ENCODE assay signal across 18 cellular contexts in the genomic region with DNA sequence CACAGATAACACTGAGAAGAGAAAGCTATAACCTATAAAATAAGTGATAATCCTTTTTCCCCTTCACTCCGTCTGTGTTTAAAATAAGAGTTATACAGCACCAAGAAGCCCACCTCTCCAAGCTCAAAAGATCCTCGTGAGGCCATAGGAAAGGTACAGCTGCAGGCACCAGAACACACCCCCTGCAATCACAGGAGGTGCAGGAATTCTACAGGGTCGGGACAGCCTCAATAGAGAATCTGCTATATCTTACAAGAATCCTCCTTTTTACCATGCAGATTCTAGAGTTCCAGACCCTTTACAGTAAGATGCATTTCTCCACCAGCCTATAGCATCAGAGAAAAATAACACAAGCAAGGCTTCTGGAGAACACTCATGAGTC. TPM values are rescaled to one million over a fixed set of nuclear protein-coding genes. Genes with fewer than 3 reads are reported as not detected.
DNase-seq lines count a peak whose midpoint lies in the region; ATAC-seq, FAIRE-seq and TF ChIP-seq lines count a peak whose summit lies in the region.
"Had no signal": no experiment of that assay in that cellular context is flagged by ENCODE, and none has a peak within 500 bp of the region (broad histone marks: within the 10 kb centered on the region; RNA-seq: fewer than 3 reads in every experiment).

No MANE protein-coding gene starts in this region.

- peak overlapping the region; percentile 51 for H3K27ac ChIP-seq in left ventricle myocardium inferior (replicated peaks)
- peak overlapping the region; percentile 11 for H3K27ac ChIP-seq in astrocyte (ENCODE audit: low read depth, low read length)
- H3K27ac ChIP-seq in lower lobe of right lung: peak overlapping the region; percentile 3
- H3K27ac ChIP-seq in Peyer's patch: peak overlapping the region in 2 of 4 donors; percentile 29 to 38
- H3K27ac ChIP-seq: right lobe of liver, tibial artery had no signal

- H3K4me2 ChIP-seq in astrocyte (ENCODE audit: low read length): peak overlapping the region; percentile 39

- DNase-seq in left ventricle myocardium inferior (no peak), Right ventricle myocardium inferior (ENCODE audit: missing footprints) (no peak), astrocyte (ENCODE audit: low read depth) (no peak), lower lobe of right lung (no peak), type B pancreatic cell (ENCODE audit: extremely low spot score, unreplicated experiment) (no peak), Peyer's patch (no peak), mesenteric fat pad (ENCODE audit: low spot score) (no peak)
- DNase-seq: 8988T; activated CD4-positive, alpha-beta T cell treated with anti-CD3 and anti-CD28 coated beads, Interleukin-2, amount 50 U/mL, for 4 hours; effector CD4-positive, alpha-beta T cell; right lobe of liver had no signal

- intact Hi-C loops in left ventricle myocardium inferior (cut with micrococcal nuclease) (loop anchor here (5.0 kb wide), 1 partner anchor 55 kb away; no protein-coding TSS in a partner anchor), Right ventricle myocardium inferior (cut with DNase I) (loop anchor here (1.0 to 5.0 kb wide), 4 partner anchors 40 to 630 kb away; no protein-coding TSS in a partner anchor), lower lobe of right lung (cut with DNase I) (loop anchor here (10.0 kb wide), 1 partner anchor 52 kb away; no protein-coding TSS in a partner anchor)

- no peaks in the 10 kb centered on the region for H3K9me3 ChIP-seq in left ventricle myocardium inferior (replicated peaks)
- no peaks in the 10 kb centered on the region for H3K9me3 ChIP-seq in astrocyte (ENCODE audit: insufficient read depth, low read depth, low read length)
- H3K9me3 ChIP-seq in lower lobe of right lung: no peaks in the 10 kb centered on the region
- H3K9me3 ChIP-seq in Peyer's patch: no peaks in the 10 kb centered on the region
- H3K9me3 ChIP-seq: right lobe of liver, tibial artery had no signal

- H3K9me3 Mint-ChIP-seq in astrocyte (ENCODE audit: unreplicated experiment) (no peaks in the 10 kb centered on the region), type B pancreatic cell (no peaks in the 10 kb centered on the region)
- H3K9me3 Mint-ChIP-seq: activated naive CD8-positive, alpha-beta T cell treated with anti-CD3 and anti-CD28 coated beads for 36 hours; activated T-cell treated with anti-CD3 and anti-CD28 coated beads, Interleukin-2, amount 50 U/mL, for 72 hours had no signal

- H2AFZ ChIP-seq in astrocyte (ENCODE audit: low read depth, low read length): peak overlapping the region; percentile 19

- peak overlapping the region; percentile 6 for H3K27ac Mint-ChIP-seq in astrocyte (ENCODE audit: unreplicated experiment)
- H3K27ac Mint-ChIP-seq in type B pancreatic cell: peak overlapping the region; percentile 80
- H3K27ac Mint-ChIP-seq: activated naive CD8-positive, alpha-beta T cell treated with anti-CD3 and anti-CD28 coated beads for 36 hours; activated T-cell treated with anti-CD3 and anti-CD28 coated beads, Interleukin-2, amount 50 U/mL, for 72 hours had no signal

- no peaks in the 10 kb centered on the region for H3K79me2 ChIP-seq in astrocyte (ENCODE audit: insufficient read depth, low read length)

- H3K9ac ChIP-seq in astrocyte (ENCODE audit: low read length): no peak overlapping the region

- no peak overlapping the region for H3K4me3 ChIP-seq in left ventricle myocardium inferior
- no peak overlapping the region for H3K4me3 ChIP-seq in astrocyte (ENCODE audit: insufficient read depth, low read depth, low read length)
- H3K4me3 ChIP-seq in lower lobe of right lung: no peak overlapping the region
- no peak overlapping the region for H3K4me3 ChIP-seq in Peyer's patch
- H3K4me3 ChIP-seq: lung, right lobe of liver, tibial artery had no signal

- TF ChIP-seq POLR2A in Peyer's patch (IDR thresholded peaks at IDR 0.05): no peak

- H3K27me3 ChIP-seq in left ventricle myocardium inferior (ENCODE audit: low read depth): peaks cover 5% of the 10 kb centered on the region
- no peaks in the 10 kb centered on the region for H3K27me3 ChIP-seq in astrocyte (ENCODE audit: insufficient read depth, low read length)
- no peaks in the 10 kb centered on the region for H3K27me3 ChIP-seq in lower lobe of right lung (ENCODE audit: low read depth)
- H3K27me3 ChIP-seq in Peyer's patch: no peaks in the 10 kb centered on the region
- H3K27me3 ChIP-seq: right lobe of liver had no signal

- H3K36me3 ChIP-seq in left ventricle myocardium inferior (no peaks in the 10 kb centered on the region), astrocyte (ENCODE audit: insufficient read depth, low read length) (no peaks in the 10 kb centered on the region), lower lobe of right lung (no peaks in the 10 kb centered on the region), Peyer's patch (no peaks in the 10 kb centered on the region)
- H3K36me3 ChIP-seq: right lobe of liver, tibial artery had no signal

- TF ChIP-seq CTCF in left ventricle myocardium inferior (IDR thresholded peaks at IDR 0.05; ENCODE audit: borderline replicate concordance): no peak
- no peak for TF ChIP-seq CTCF in astrocyte (IDR thresholded peaks at IDR 0.05; ENCODE audit: insufficient read depth, low read depth, low read length)
- TF ChIP-seq CTCF in lower lobe of right lung (IDR thresholded peaks at IDR 0.05): no peak
- TF ChIP-seq CTCF in type B pancreatic cell (conservative IDR thresholded peaks at IDR 0.05): no peak
- no peak for TF ChIP-seq CTCF in Peyer's patch (IDR thresholded peaks at IDR 0.05)

- H4K20me1 ChIP-seq in astrocyte (ENCODE audit: insufficient read depth, low read length): no peaks in the 10 kb centered on the region

- no peak for ATAC-seq in Right ventricle myocardium inferior
- peak in 1 of 2 donors; percentile 7 for ATAC-seq in lower lobe of right lung
- no peak for ATAC-seq in GM19395 (IDR thresholded peaks at IDR 0.05; ENCODE audit: unreplicated experiment)

- no peaks in the 10 kb centered on the region for H3K36me3 Mint-ChIP-seq in astrocyte (ENCODE audit: low read depth, unreplicated experiment)
- H3K36me3 Mint-ChIP-seq in type B pancreatic cell: no peaks in the 10 kb centered on the region
- H3K36me3 Mint-ChIP-seq: activated naive CD8-positive, alpha-beta T cell treated with anti-CD3 and anti-CD28 coated beads for 36 hours had no signal

- peaks cover 26% of the 10 kb centered on the region for H3K4me1 ChIP-seq in left ventricle myocardium inferior
- peaks cover 18% of the 10 kb centered on the region for H3K4me1 ChIP-seq in astrocyte (ENCODE audit: insufficient read depth, low read length)
- H3K4me1 ChIP-seq in lower lobe of right lung: peaks cover 19% of the 10 kb centered on the region
- H3K4me1 ChIP-seq in Peyer's patch: peaks cover 0 to 8% (median 0%) of the 10 kb centered on the region in 4 donors
- H3K4me1 ChIP-seq: right lobe of liver had no signal

- H3K4me1 Mint-ChIP-seq in astrocyte (ENCODE audit: low read depth, unreplicated experiment): peaks cover 15% of the 10 kb centered on the region
- peaks cover 24% of the 10 kb centered on the region for H3K4me1 Mint-ChIP-seq in type B pancreatic cell (ENCODE audit: unreplicated experiment)
- H3K4me1 Mint-ChIP-seq: activated naive CD8-positive, alpha-beta T cell treated with anti-CD3 and anti-CD28 coated beads for 36 hours had no signal

- no peak for FAIRE-seq in astrocyte (lab: Jason Lieb, UNC)

- H3K27me3 Mint-ChIP-seq in astrocyte (ENCODE audit: low read depth, unreplicated experiment) (no peaks in the 10 kb centered on the region), type B pancreatic cell (no peaks in the 10 kb centered on the region)

- no peak overlapping the region for H3K4me3 Mint-ChIP-seq in astrocyte (ENCODE audit: unreplicated experiment)
- H3K4me3 Mint-ChIP-seq in type B pancreatic cell: peak overlapping the region; percentile 42
- H3K4me3 Mint-ChIP-seq: activated naive CD8-positive, alpha-beta T cell treated with anti-CD3 and anti-CD28 coated beads for 36 hours; activated T-cell treated with anti-CD3 and anti-CD28 coated beads, Interleukin-2, amount 50 U/mL, for 72 hours had no signal

RNA-seq across cellular contexts. Expression of a gene that starts 5.0 kb away (rescaled TPM):
- total RNA-seq in left ventricle myocardium inferior (not detected), Right ventricle myocardium inferior (not detected), astrocyte (0.05 and 0.25 TPM in 2 replicates), lower lobe of right lung (9.9 TPM), type B pancreatic cell (ENCODE audit: low replicate concordance) (20.0 and 36.0 TPM in 2 replicates), Peyer's patch (10 to 100 TPM in 2 of 4 donors, 1 to 10 TPM in 1, not detected in 1; 7.4 to 22.6 (median 13.5) TPM), mesenteric fat pad (not detected)
- total RNA-seq: activated naive CD8-positive, alpha-beta T cell treated with anti-CD3 and anti-CD28 coated beads for 36 hours; activated T-cell treated with anti-CD3 and anti-CD28 coated beads, Interleukin-2, amount 50 U/mL, for 72 hours; Daoy; H7; right lobe of liver had no signal
